9 cellular contexts compared by ENCODE assay signal in genomic region chr12:132593938-132594358, GRCh38. TPM values are rescaled to one million over a fixed set of nuclear protein-coding genes. Genes with fewer than 3 reads are reported as not detected.
DNase-seq lines count a peak whose midpoint lies in the region; ATAC-seq and TF ChIP-seq lines count a peak whose summit lies in the region.
"Had no signal": no experiment of that assay in that cellular context is flagged by ENCODE, and none has a peak within 500 bp of the region (broad histone marks: within the 10 kb centered on the region; RNA-seq: fewer than 3 reads in every experiment).

No MANE protein-coding gene starts in this region.

- POLR2A ChIA-PET in AG04449 (lab: Yijun Ruan, JAX) = no interaction called here
- POLR2A ChIA-PET in Panc1 (lab: Charles Lee) = no interaction called here

- intact Hi-C loops in Panc1 (cut with micrococcal nuclease; ENCODE audit: unreplicated experiment) = no loop called here
- intact Hi-C loops in left colon (cut with DNase I, micrococcal nuclease) = no loop called here

- H3K4me3 ChIP-seq in AG04449 (ENCODE audit: low read depth, low read length) (no peak overlapping the region), GM12865 (ENCODE audit: low read depth, low read length) (no peak overlapping the region), Panc1 (ENCODE audit: low read depth in 2 of 2, low read length in 2 of 2) (peak overlapping the region; percentile 14 to 34; a peak in 3 of 4 replicates), choroid plexus epithelial cell (ENCODE audit: low read depth, low read length) (peak overlapping the region; percentile 1)
- H3K4me3 ChIP-seq in Jurkat, Clone E6-1 (ENCODE audit: low read length) = no peak overlapping the region

- BruUV-seq in Panc1 (replicated peaks; lab: Mats Ljungman, UMichigan) = no TSS peak

- CTCF ChIA-PET in AG04449 (lab: Yijun Ruan, JAX) (interaction anchor here (1.0 kb wide), 1 partner anchor 21 kb away, joined by 3 read pairs; no protein-coding TSS in a partner anchor), Panc1 (lab: Charles Lee) (no interaction called here)

- ATAC-seq in Panc1 (peak; percentile 95), left colon (peak; percentile 98), GM21381 (IDR thresholded peaks at IDR 0.05; ENCODE audit: unreplicated experiment) (no peak)
- ATAC-seq in stimulated activated naive CD8-positive, alpha-beta T cell treated with anti-CD3 and anti-CD28 coated beads, Interleukin-15, Interleukin-2, amounts not matched to agents 100 U/mL and 50 U/mL, for 24 hours = peak; percentile 58

- no peak for TF ChIP-seq CTCF in AG04449 (IDR thresholded peaks at IDR 0.05; ENCODE audit: insufficient read depth, low read length, missing control alignments)
- TF ChIP-seq CTCF in GM12865 (IDR thresholded peaks at IDR 0.05; ENCODE audit: insufficient read depth, low read depth, low read length, missing control alignments) = no peak
- TF ChIP-seq CTCF in Panc1 (IDR thresholded peaks at IDR 0.05) = no peak
- TF ChIP-seq CTCF in choroid plexus epithelial cell (conservative IDR thresholded peaks at IDR 0.05; ENCODE audit: low read depth, low read length) = no peak

- H3K36me3 ChIP-seq in Panc1 (ENCODE audit: control insufficient read depth, insufficient read depth, low read length) = no peaks in the 10 kb centered on the region

- DNase-seq in AG04449 (ENCODE audit: low read depth, low spot score) (peak; percentile 70), GM12865 (ENCODE audit: low read depth) (peak; percentile 42), Panc1 (ENCODE audit: low read depth, low spot score) (peak; percentile 63), choroid plexus epithelial cell (ENCODE audit: low read depth) (peak; percentile 96), left colon (peak; percentile 96 to 98)
- DNase-seq in Jurkat, Clone E6-1 (ENCODE audit: low read depth, low spot score) = peak; percentile 67
- DNase-seq in stimulated activated naive CD8-positive, alpha-beta T cell treated with anti-CD3 and anti-CD28 coated beads, Interleukin-15, Interleukin-2, amounts not matched to agents 100 U/mL and 50 U/mL, for 24 hours = peak; percentile 29
- DNase-seq: natural killer cell had no signal

- H3K4me1 ChIP-seq in Panc1 (ENCODE audit: control insufficient read depth, insufficient read depth, low read length) = peaks cover 7% of the 10 kb centered on the region

- no peaks in the 10 kb centered on the region for H3K9me3 ChIP-seq in Panc1 (ENCODE audit: control insufficient read depth, insufficient read depth, low read depth, low read length)

- no peaks in the 10 kb centered on the region for H3K27me3 ChIP-seq in Panc1 (ENCODE audit: control insufficient read depth, insufficient read depth, low read length)

- peak overlapping the region; percentile 44; the same call in 1 of the 2 replicates for H3K27ac ChIP-seq in Panc1 (ENCODE audit: low read length)

- in situ Hi-C loops in Panc1 (cut with HindIII; ENCODE audit: low pct_unique_long_range_greater_than_20kb, low sequenced_read_pairs) = no loop called here

RNA-seq across cellular contexts. Expression of gene LRCOL1, which starts 16.4 kb away (rescaled TPM):
- polyA plus RNA-seq in Jurkat, Clone E6-1 (2012; ENCODE audit: insufficient read depth, insufficient read length) = not detected
- not detected for total RNA-seq in Panc1 (2021; ENCODE audit: unreplicated experiment)
- not detected for polyA plus RNA-seq in Panc1 (2012; ENCODE audit: insufficient read length)
- total RNA-seq in left colon = not detected
- total RNA-seq: natural killer cell had no signal

RNA-seq across cellular contexts. Expression of gene P2RX2, which starts 24.6 kb away (rescaled TPM):
- not detected for polyA plus RNA-seq in Jurkat, Clone E6-1 (2012; ENCODE audit: insufficient read depth, insufficient read length)
- total RNA-seq in Panc1 (2021; ENCODE audit: unreplicated experiment) = 1.2 TPM
- polyA plus RNA-seq in Panc1 (2012; ENCODE audit: insufficient read length) = 0.75 TPM
- under 1 TPM; 0.34 to 0.45 TPM for total RNA-seq in left colon
- total RNA-seq: natural killer cell had no signal

Comparison
In these comparisons a context has a peak if more than half of its experiments do, and no peak if none do; other contexts are left out.
1. DNase-seq: peak in every context shown above with its lines; median percentile 97 in left colon; 96 in choroid plexus epithelial cell; 70 in AG04449; 67 in Jurkat, Clone E6-1; 63 in Panc1; 42 in GM12865; 29 in stimulated activated naive CD8-positive, alpha-beta T cell treated with anti-CD3 and anti-CD28 coated beads, Interleukin-15, Interleukin-2, amounts not matched to agents 100 U/mL and 50 U/mL, for 24 hours.
2. H3K4me3 ChIP-seq: peak in Panc1 (2 of 2) and choroid plexus epithelial cell (single experiment); none in AG04449 (single experiment), GM12865 (single experiment) and Jurkat, Clone E6-1 (single experiment).